Comparison of ENCODE assay signal across 3 cellular contexts in genomic region chr20:56968386-56969048, GRCh38.
TF ChIP-seq lines count a peak whose summit lies in the region.

No MANE protein-coding gene starts in this region.

TF ChIP-seq in GM23338, 12 proteins besides CTCF, POLR2A, EP300 and RAD21:
- TF ChIP-seq NANOG (IDR thresholded peaks at IDR 0.05; ENCODE audit: borderline replicate concordance): no peak
- TF ChIP-seq STAT1 (IDR thresholded peaks at IDR 0.05; ENCODE audit: unreplicated experiment): no peak
- no peak for TF ChIP-seq ZNF331 (CRISPR knock-in tag; IDR thresholded peaks at IDR 0.05; ENCODE audit: low read depth)
- no peak for TF ChIP-seq EZH2 (IDR thresholded peaks at IDR 0.05; ENCODE audit: low read depth, unreplicated experiment)
- no peak for TF ChIP-seq JUNB (IDR thresholded peaks at IDR 0.05; ENCODE audit: unreplicated experiment)
- no peak for TF ChIP-seq REST (IDR thresholded peaks at IDR 0.05; ENCODE audit: unreplicated experiment)
- no peak for TF ChIP-seq ETS1 (IDR thresholded peaks at IDR 0.05)
TF ChIP-seq in GM23338: peak in this region for 0.

TF ChIP-seq in WTC11, 78 proteins besides CTCF, POLR2A, EP300 and RAD21:
- TF ChIP-seq CDX4 (CRISPR knock-in tag; IDR thresholded peaks at IDR 0.05; ENCODE audit: borderline replicate concordance) (no peak), JUN (CRISPR knock-in tag; IDR thresholded peaks at IDR 0.05) (no peak), ZNF263 (CRISPR knock-in tag; IDR thresholded peaks at IDR 0.05; ENCODE audit: low read depth) (no peak), ZBTB43 (CRISPR knock-in tag; IDR thresholded peaks at IDR 0.05) (no peak), TEAD4 (CRISPR knock-in tag; IDR thresholded peaks at IDR 0.05) (no peak), AFF4 (CRISPR knock-in tag; IDR thresholded peaks at IDR 0.05; ENCODE audit: borderline replicate concordance) (no peak), SMAD4 (CRISPR knock-in tag; IDR thresholded peaks at IDR 0.05) (no peak), GRHL2 (CRISPR knock-in tag; IDR thresholded peaks at IDR 0.05; ENCODE audit: insufficient replicate concordance, severe bottlenecking) (no peak)

TF ChIP-seq in H1, 55 proteins besides CTCF, POLR2A, EP300 and RAD21:
- no peak for TF ChIP-seq E2F6 (IDR thresholded peaks at IDR 0.05)
- no peak for TF ChIP-seq TCF12 (IDR thresholded peaks at IDR 0.05; ENCODE audit: low read depth, low read length)
- no peak for TF ChIP-seq GABPA (IDR thresholded peaks at IDR 0.05; ENCODE audit: borderline replicate concordance, insufficient read depth, low read length)
- TF ChIP-seq HDAC2 (IDR thresholded peaks at IDR 0.05; ENCODE audit: borderline replicate concordance in 1 of 2, low read depth in 2 of 2, low read length in 2 of 2): no peak
- TF ChIP-seq RBBP5 (IDR thresholded peaks at IDR 0.05; ENCODE audit: borderline replicate concordance, low read depth, low read length): no peak
- TF ChIP-seq CREB1 (IDR thresholded peaks at IDR 0.05): no peak
- TF ChIP-seq USF2 (IDR thresholded peaks at IDR 0.05; ENCODE audit: low read length): no peak
- no peak for TF ChIP-seq SP1 (IDR thresholded peaks at IDR 0.05; ENCODE audit: low read depth, low read length)
- TF ChIP-seq HDAC6 (IDR thresholded peaks at IDR 0.05; ENCODE audit: low read depth, low read length): no peak
- TF ChIP-seq CHD1 (IDR thresholded peaks at IDR 0.05; ENCODE audit: low read depth, low read length): no peak
- no peak for TF ChIP-seq SP4 (IDR thresholded peaks at IDR 0.05; ENCODE audit: low read length)
- TF ChIP-seq RFX5 (IDR thresholded peaks at IDR 0.05; ENCODE audit: borderline replicate concordance, low read depth, low read length): no peak
- TF ChIP-seq GTF2F1 (IDR thresholded peaks at IDR 0.05; ENCODE audit: borderline replicate concordance, low read depth, low read length): no peak
